In the genomic region with DNA sequence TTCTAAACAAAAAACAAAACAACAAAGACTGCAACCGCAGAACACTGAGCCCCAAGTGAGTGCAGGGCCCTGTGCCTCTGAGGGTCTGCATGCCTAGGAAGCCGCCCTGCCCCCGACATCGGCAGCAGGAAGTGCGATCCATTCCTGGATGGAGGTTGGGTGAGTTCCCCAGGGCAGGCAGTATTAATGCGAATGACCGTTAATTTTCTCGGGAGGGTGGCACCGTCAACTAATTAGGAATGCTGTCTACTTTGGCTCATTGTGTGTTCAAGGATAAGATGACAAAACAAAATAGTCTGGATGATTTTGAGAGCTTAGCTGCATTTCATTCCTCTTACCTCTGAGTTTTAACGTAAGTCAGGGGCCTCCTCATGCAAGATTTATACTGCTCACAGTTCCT, we compare ENCODE assay signal across 15 cellular contexts. TPM values are rescaled to one million over a fixed set of nuclear protein-coding genes. Genes with fewer than 3 reads are reported as not detected.
DNase-seq lines count a peak whose midpoint lies in the region; ATAC-seq, FAIRE-seq and TF ChIP-seq lines count a peak whose summit lies in the region.
"Had no signal": no experiment of that assay in that cellular context is flagged by ENCODE, and none has a peak within 500 bp of the region (broad histone marks: within the 10 kb centered on the region; RNA-seq: fewer than 3 reads in every experiment).

No MANE protein-coding gene starts in this region.

- no peaks in the 10 kb centered on the region for H3K27me3 ChIP-seq in H9 (ENCODE audit: insufficient read depth, low read length)
- H3K27me3 ChIP-seq in astrocyte (ENCODE audit: insufficient read depth, low read length) = no peaks in the 10 kb centered on the region

- no peak overlapping the region for H2BK5ac ChIP-seq in H9 (ENCODE audit: insufficient read length, low read length)

- no peak overlapping the region for H3K4ac ChIP-seq in H9 (ENCODE audit: low read depth, low read length)

- H3K4me1 ChIP-seq in H9 (ENCODE audit: insufficient read depth, low read length) = peaks cover 11% of the 10 kb centered on the region; the same call in 1 of the 2 replicates
- H3K4me1 ChIP-seq in astrocyte (ENCODE audit: insufficient read depth, low read length) = peaks cover 55% of the 10 kb centered on the region

- no peak overlapping the region for H2BK20ac ChIP-seq in H9 (ENCODE audit: low read depth, low read length, poor library complexity, severe bottlenecking)

- H2BK12ac ChIP-seq in H9 (ENCODE audit: insufficient read length, low read depth, low read length) = no peak overlapping the region

- H3K23ac ChIP-seq in H9 (ENCODE audit: insufficient read length, low read depth, low read length) = no peak overlapping the region

- H3K36me3 Mint-ChIP-seq in H9 (ENCODE audit: insufficient read depth in 1 of 3, low read depth in 3 of 3) = no peaks in the 10 kb centered on the region; a peak in 1 of 7 replicates
- peaks cover 2% of the 10 kb centered on the region for H3K36me3 Mint-ChIP-seq in astrocyte (ENCODE audit: low read depth, unreplicated experiment)

- peaks cover 31% of the 10 kb centered on the region for H3K27me3 Mint-ChIP-seq in H9 (ENCODE audit: low read depth)
- H3K27me3 Mint-ChIP-seq in astrocyte (ENCODE audit: low read depth, unreplicated experiment) = no peaks in the 10 kb centered on the region

- H3K79me2 ChIP-seq in H9 (ENCODE audit: insufficient read depth, low read length) = no peaks in the 10 kb centered on the region
- peaks cover 18% of the 10 kb centered on the region for H3K79me2 ChIP-seq in astrocyte (ENCODE audit: insufficient read depth, low read length)

- H3T11ph ChIP-seq in H9 (ENCODE audit: low read length) = no peak overlapping the region

- peak overlapping the region; percentile 38 for H3K4me3 ChIP-seq in astrocyte (ENCODE audit: insufficient read depth, low read depth, low read length)
- H3K4me3 ChIP-seq in iPS-18c (ENCODE audit: insufficient read depth, low read depth, low read length) = peak overlapping the region; percentile 44
- H3K4me3 ChIP-seq in skeletal muscle cell (ENCODE audit: low read depth, low read length) = peak overlapping the region; percentile 28

- no peak overlapping the region for H2BK15ac ChIP-seq in H9 (ENCODE audit: low read depth, low read length)

- no peak overlapping the region for H4K8ac ChIP-seq in H9 (replicated peaks; ENCODE audit: insufficient read length, low read depth, low read length)

- H4K20me1 ChIP-seq in H9 (ENCODE audit: control insufficient read depth, insufficient read depth, insufficient read length) (no peaks in the 10 kb centered on the region), astrocyte (ENCODE audit: insufficient read depth, low read length) (no peaks in the 10 kb centered on the region)

- H4K5ac ChIP-seq in H9 (ENCODE audit: insufficient read length, low read depth, low read length) = no peak overlapping the region

- no peaks in the 10 kb centered on the region for H3K79me1 ChIP-seq in H9 (ENCODE audit: insufficient read depth, low read depth, low read length, poor library complexity, severe bottlenecking)

- H2AFZ ChIP-seq in H9 (ENCODE audit: low read length) (no peak overlapping the region), astrocyte (ENCODE audit: low read depth, low read length) (peak overlapping the region; percentile 68)

- H3K4me2 ChIP-seq in H9 (ENCODE audit: insufficient read depth, insufficient read length, low read length) (peak overlapping the region; percentile 93), astrocyte (ENCODE audit: low read length) (peak overlapping the region; percentile 89)

- no peak overlapping the region for H3K14ac ChIP-seq in H9 (ENCODE audit: insufficient read depth, low read length)

- peak; percentile 13 for FAIRE-seq in astrocyte (lab: Jason Lieb, UNC)
- FAIRE-seq: HTR-8/SVneo had no signal

- H3K9me3 ChIP-seq in H9 (ENCODE audit: control insufficient read depth, low read depth, low read length) = no peaks in the 10 kb centered on the region
- no peaks in the 10 kb centered on the region for H3K9me3 ChIP-seq in astrocyte (ENCODE audit: insufficient read depth, low read depth, low read length)
- H3K9me3 ChIP-seq in iPS-18c (ENCODE audit: control insufficient read depth, insufficient read depth, low read length) = no peaks in the 10 kb centered on the region

- no peaks in the 10 kb centered on the region for H3K36me3 ChIP-seq in astrocyte (ENCODE audit: insufficient read depth, low read length)

- intact Hi-C loops in sciatic nerve (cut with DNase I) = no loop called here

- DNase-seq in H9 = peak; percentile 51
- DNase-seq in astrocyte (ENCODE audit: low read depth) = peak; percentile 34
- DNase-seq in skeletal muscle cell (ENCODE audit: low read depth) = no peak
- no peak for DNase-seq in ureter (ENCODE audit: low spot score)
- DNase-seq in sciatic nerve (ENCODE audit: low spot score) = no peak
- DNase-seq in NCI-H1930 (lab: John Stamatoyannopoulos, UW) = no peak
- DNase-seq: left colon; occipital lobe; stimulated activated CD4-positive, alpha-beta T cell treated with anti-CD3 and anti-CD28 coated beads, Interleukin-2, amount 100 ng/mL, for 48 hours; stimulated activated naive CD4-positive, alpha-beta T cell treated with Interleukin-2 at 50 U/mL for 16 hours had no signal

- H3K9ac ChIP-seq in H9 (ENCODE audit: extremely low read depth, insufficient read length, low read length) (no peak overlapping the region), astrocyte (ENCODE audit: low read length) (peak overlapping the region; percentile 64)

- WGBS in H9 (ENCODE audit: extremely low coverage, insufficient read length, low lambda C conversion rate) = no CpG with 5 or more reads among the region's 10 CpGs

- peak overlapping the region in 1 of 3 experiments; percentile 89; a peak in 3 of 7 replicates for H3K27ac Mint-ChIP-seq in H9
- peak overlapping the region; percentile 66 for H3K27ac Mint-ChIP-seq in astrocyte (ENCODE audit: unreplicated experiment)
- H3K27ac Mint-ChIP-seq: activated T-helper 1 cell treated with anti-CD3 and anti-CD28 coated beads, Interleukin-12 subunit alpha, Interleukin-12 subunit beta, Interleukin-2, Interleukin-4 antibody, amounts not matched to agents 30 ng/mL and 10 ng/mL and 1 ng/mL, durations not matched to agents 14 hours and 24 hours and 36 hours had no signal

- peaks cover 14% of the 10 kb centered on the region for H3K23me2 ChIP-seq in H9 (ENCODE audit: insufficient read length, low read depth, low read length, poor library complexity, severe bottlenecking)

- H3K4me1 Mint-ChIP-seq in H9 (peaks cover 31 to 45% of the 10 kb centered on the region in 2 experiments), astrocyte (ENCODE audit: low read depth, unreplicated experiment) (peaks cover 30% of the 10 kb centered on the region)

- ATAC-seq in sciatic nerve (no peak), HG03280 (IDR thresholded peaks at IDR 0.05; ENCODE audit: unreplicated experiment) (no peak)
- ATAC-seq: left colon had no signal

- peak overlapping the region; percentile 15 for H3K18ac ChIP-seq in H9 (ENCODE audit: insufficient read length, low read depth, low read length)

- no peak overlapping the region for H3K56ac ChIP-seq in H9 (ENCODE audit: insufficient read length, low read depth, low read length)

- H4K91ac ChIP-seq in H9 (ENCODE audit: insufficient read length, low read depth, low read length) = no peak overlapping the region

- H3K4me3 Mint-ChIP-seq in H9 = peak overlapping the region; percentile 44 to 84
- H3K4me3 Mint-ChIP-seq in astrocyte (ENCODE audit: unreplicated experiment) = peak overlapping the region; percentile 58
- H3K4me3 Mint-ChIP-seq: activated T-helper 1 cell treated with anti-CD3 and anti-CD28 coated beads, Interleukin-12 subunit alpha, Interleukin-12 subunit beta, Interleukin-2, Interleukin-4 antibody, amounts not matched to agents 30 ng/mL and 10 ng/mL and 1 ng/mL, durations not matched to agents 14 hours and 24 hours and 36 hours had no signal

- no peak overlapping the region for H2AK5ac ChIP-seq in H9 (ENCODE audit: insufficient read length, low read length)

- no peak overlapping the region for H2BK120ac ChIP-seq in H9 (ENCODE audit: low read depth, low read length, poor library complexity, severe bottlenecking)

- H3K9me3 Mint-ChIP-seq in H9 = peaks cover 0 to 2% of the 10 kb centered on the region in 2 experiments; a peak in 1 of 5 replicates
- no peaks in the 10 kb centered on the region for H3K9me3 Mint-ChIP-seq in astrocyte (ENCODE audit: unreplicated experiment)

- H3K27ac ChIP-seq in H9 (ENCODE audit: insufficient read length, low read depth, low read length) (no peak overlapping the region), astrocyte (ENCODE audit: low read depth, low read length) (peak overlapping the region; percentile 65)

- TF ChIP-seq CTCF in H9 (conservative IDR thresholded peaks at IDR 0.05) (no peak), astrocyte (IDR thresholded peaks at IDR 0.05; ENCODE audit: insufficient read depth, low read depth, low read length) (no peak)

RNA-seq across cellular contexts. Expression of a gene that starts 3.1 kb away (rescaled TPM):
- total RNA-seq in H9 (2021) = 0.33 and 0.57 TPM in 2 replicates
- total RNA-seq in astrocyte = 0.62 and 1.6 TPM in 2 replicates
- 0.70 TPM for total RNA-seq in ureter
- total RNA-seq in sciatic nerve = 1.3 TPM
- total RNA-seq: activated T-helper 1 cell treated with anti-CD3 and anti-CD28 coated beads, Interleukin-12 subunit alpha, Interleukin-12 subunit beta, Interleukin-2, Interleukin-4 antibody, amounts not matched to agents 30 ng/mL and 10 ng/mL and 1 ng/mL, durations not matched to agents 14 hours and 24 hours and 36 hours; cardiac septum; left colon had no signal

Comparison
In these comparisons a context has a peak if more than half of its experiments do, and no peak if none do; other contexts are left out.
1. DNase-seq: peak in H9 (single experiment) and astrocyte (single experiment); none in skeletal muscle cell (single experiment), ureter (single experiment), sciatic nerve (single experiment) and NCI-H1930 (0 of 2).
2. Peak in every context shown above with its lines, with median percentiles within 50 percentile points of each other: H3K4me3 ChIP-seq.